ENCODE assay signal across 8 cellular contexts in the genomic region with DNA sequence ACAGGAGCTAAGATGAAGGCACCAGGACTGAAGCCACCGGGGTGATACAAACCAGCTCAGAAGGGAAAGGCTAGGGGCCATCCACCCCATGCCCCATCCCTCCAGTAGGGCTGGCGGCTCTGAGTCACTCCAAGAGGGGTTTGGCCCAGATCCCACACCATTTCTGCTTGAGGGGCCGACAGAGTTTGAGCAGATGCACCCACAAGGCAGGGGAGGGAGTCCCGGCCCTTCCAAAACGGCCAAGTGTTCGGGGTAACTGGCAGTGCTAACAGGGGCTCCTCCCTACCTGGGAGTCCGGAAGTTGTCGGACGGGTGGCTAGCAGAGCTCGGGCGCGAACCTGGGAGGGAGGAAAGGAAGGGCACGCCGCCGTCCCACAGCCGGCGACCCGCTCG. TPM values are rescaled to one million over a fixed set of nuclear protein-coding genes. Genes with fewer than 3 reads are reported as not detected.
A peak's percentile ranks its signal among the peaks of the same experiment; 100 is the strongest.
DNase-seq lines count a peak whose midpoint lies in the region; ATAC-seq and TF ChIP-seq lines count a peak whose summit lies in the region.

No MANE protein-coding gene starts in this region.

- no peaks in the 10 kb centered on the region for H3K27me3 Mint-ChIP-seq in CD8-positive, alpha-beta T cell (ENCODE audit: low read depth)

- no peak overlapping the region for H3K23ac ChIP-seq in trophoblast cell (ENCODE audit: low read length)

- no peaks in the 10 kb centered on the region for H3K27me3 ChIP-seq in CD8-positive, alpha-beta T cell (ENCODE audit: insufficient read depth, low read length)
- no peaks in the 10 kb centered on the region for H3K27me3 ChIP-seq in HL-60 (ENCODE audit: insufficient read depth, poor library complexity, severe bottlenecking)
- no peaks in the 10 kb centered on the region for H3K27me3 ChIP-seq in foreskin keratinocyte
- no peaks in the 10 kb centered on the region for H3K27me3 ChIP-seq in trophoblast cell (ENCODE audit: insufficient read depth, low read length)

- POLR2A ChIA-PET in CD8-positive, alpha-beta T cell (lab: Charles Lee): interaction anchor here (0.8 to 3.6 kb wide), 19 partner anchors 12 to 518 kb away, joined by 3 to 27 read pairs (median 5); a partner anchor contains a TSS

- peak overlapping the region; percentile 84 for H3K4me3 Mint-ChIP-seq in CD8-positive, alpha-beta T cell

- peaks cover 28% of the 10 kb centered on the region for H3K4me1 Mint-ChIP-seq in CD8-positive, alpha-beta T cell (ENCODE audit: low read depth)

- no peaks in the 10 kb centered on the region for H3K9me3 ChIP-seq in CD8-positive, alpha-beta T cell (ENCODE audit: low read length)
- H3K9me3 ChIP-seq in trophoblast cell (ENCODE audit: insufficient read depth, low read depth, low read length): peaks cover 1% of the 10 kb centered on the region

- H3K4me3 ChIP-seq in CD8-positive, alpha-beta T cell (ENCODE audit: low read depth, low read length): peak overlapping the region; percentile 60
- peak overlapping the region; percentile 54 for H3K4me3 ChIP-seq in HL-60 (replicated peaks; ENCODE audit: insufficient read depth, low read length)
- peak overlapping the region; percentile 68 for H3K4me3 ChIP-seq in trophoblast cell (ENCODE audit: low read depth, low read length)

- peak in 4 of 7 experiments; percentile 15 to 43 (median 28) for DNase-seq in CD8-positive, alpha-beta T cell
- peak; percentile 13 to 24 for DNase-seq in HL-60 (ENCODE audit: low read depth in 1 of 2, low spot score in 1 of 2)
- DNase-seq in activated CD8-positive, alpha-beta memory T cell treated with anti-CD3 and anti-CD28 coated beads, Interleukin-2, amount 50 U/mL, for 48 hours: peak; percentile 62
- peak in 1 of 2 donors; percentile 23 for DNase-seq in foreskin keratinocyte
- peak in 1 of 2 donors; percentile 13 for DNase-seq in trophoblast cell
- DNase-seq in GF-D8 (lab: John Stamatoyannopoulos, UW): no peak
- DNase-seq in NCI-H2029 treated with DMSO at 0.1 percent for 48 hours (lab: John Stamatoyannopoulos, UW): no peak

- no peak overlapping the region for H2BK12ac ChIP-seq in trophoblast cell (ENCODE audit: low read length)

- H3K4me1 ChIP-seq in CD8-positive, alpha-beta T cell (ENCODE audit: insufficient read depth, low read length): peaks cover 24% of the 10 kb centered on the region
- H3K4me1 ChIP-seq in foreskin keratinocyte: no peaks in the 10 kb centered on the region
- peaks cover 20 to 22% of the 10 kb centered on the region in 2 experiments for H3K4me1 ChIP-seq in trophoblast cell (ENCODE audit: control insufficient read depth in 1 of 2, insufficient read depth in 2 of 2, low read length in 2 of 2)

- H3K27ac Mint-ChIP-seq in CD8-positive, alpha-beta T cell: peak overlapping the region; percentile 94

- H3K36me3 Mint-ChIP-seq in CD8-positive, alpha-beta T cell: peaks cover 11% of the 10 kb centered on the region

- no peak for TF ChIP-seq CTCF in CD8-positive, alpha-beta T cell (IDR thresholded peaks at IDR 0.05)
- TF ChIP-seq CTCF in HL-60 (IDR thresholded peaks at IDR 0.05; ENCODE audit: insufficient read depth, low read length): no peak
- TF ChIP-seq CTCF in foreskin keratinocyte (conservative IDR thresholded peaks at IDR 0.05): no peak

- H3K79me2 ChIP-seq in trophoblast cell (ENCODE audit: control insufficient read depth, insufficient read depth, low read length, poor library complexity): peaks cover 16% of the 10 kb centered on the region

- H3K18ac ChIP-seq in trophoblast cell (ENCODE audit: low read length): peak overlapping the region; percentile 32

- peak overlapping the region; percentile 79 for H3K9ac ChIP-seq in trophoblast cell (ENCODE audit: low read length)

- H3K9me3 Mint-ChIP-seq in CD8-positive, alpha-beta T cell: no peaks in the 10 kb centered on the region

- peak overlapping the region; percentile 34 for H3K4ac ChIP-seq in trophoblast cell (ENCODE audit: low read depth, low read length)

- H3K36me3 ChIP-seq in CD8-positive, alpha-beta T cell (ENCODE audit: insufficient read depth, low read length): no peaks in the 10 kb centered on the region
- peaks cover 21 to 22% of the 10 kb centered on the region in 2 experiments for H3K36me3 ChIP-seq in trophoblast cell (ENCODE audit: control insufficient read depth in 1 of 2, insufficient read depth in 2 of 2, low read length in 2 of 2)

- no peak overlapping the region for H2AFZ ChIP-seq in trophoblast cell (ENCODE audit: insufficient read depth, low read length, poor library complexity)

- peak overlapping the region; percentile 78 for H2BK5ac ChIP-seq in trophoblast cell (ENCODE audit: low read depth, low read length, poor library complexity)

- peaks cover 17% of the 10 kb centered on the region for H3K79me1 ChIP-seq in trophoblast cell (ENCODE audit: low read length)

- intact Hi-C loops in CD8-positive, alpha-beta T cell (cut with DNase I, micrococcal nuclease): loop anchor here (1.0 to 2.0 kb wide), 5 partner anchors 11 to 57 kb away; a partner anchor contains a TSS

- peak overlapping the region; percentile 84 for H3K27ac ChIP-seq in CD8-positive, alpha-beta T cell (ENCODE audit: low read depth, low read length)
- H3K27ac ChIP-seq in HL-60 (replicated peaks) (peak overlapping the region; percentile 56), foreskin keratinocyte (peak overlapping the region; percentile 71), trophoblast cell (ENCODE audit: low read depth, low read length) (peak overlapping the region; percentile 78)

- peak overlapping the region; percentile 18 for H2BK120ac ChIP-seq in trophoblast cell (ENCODE audit: insufficient read depth, low read length, poor library complexity)

- H4K8ac ChIP-seq in trophoblast cell (ENCODE audit: low read depth, low read length): peak overlapping the region; percentile 58

- H4K12ac ChIP-seq in trophoblast cell (ENCODE audit: low read depth, low read length): peak overlapping the region; percentile 59

- H4K91ac ChIP-seq in trophoblast cell (ENCODE audit: low read depth, low read length): peak overlapping the region; percentile 92

- CTCF ChIA-PET in CD8-positive, alpha-beta T cell (lab: Charles Lee): interaction anchor here (1.9 kb wide), 1 partner anchor 44 kb away, joined by 5 read pairs; no protein-coding TSS in a partner anchor

- WGBS in trophoblast cell (ENCODE audit: extremely low coverage, insufficient coverage, insufficient read length): no CpG with 5 or more reads among the region's 19 CpGs

- H2AK5ac ChIP-seq in trophoblast cell (ENCODE audit: low read length): peak overlapping the region; percentile 28

- peak; percentile 3 for ATAC-seq in CD8-positive, alpha-beta T cell
- ATAC-seq in GM19455 (IDR thresholded peaks at IDR 0.05; ENCODE audit: unreplicated experiment) (peak; percentile 29), foreskin keratinocyte (peak; percentile 37)

- peak overlapping the region; percentile 87 for H3K4me2 ChIP-seq in trophoblast cell (ENCODE audit: low read length)

- peak overlapping the region; percentile 36 for H3K14ac ChIP-seq in trophoblast cell (ENCODE audit: low read length)

RNA-seq across cellular contexts. Expression of a gene that starts 0.4 kb away (rescaled TPM):
- total RNA-seq in CD8-positive, alpha-beta T cell: 10 to 100 TPM; 22.3 to 23.0 TPM
- total RNA-seq in foreskin keratinocyte: 22.3 and 24.0 TPM in 2 replicates
- polyA plus RNA-seq in foreskin keratinocyte: 23.4 and 25.2 TPM in 2 replicates
- 32.8 and 34.6 TPM in 2 replicates for polyA plus RNA-seq in trophoblast cell (2013)

RNA-seq across cellular contexts. Expression of a gene that starts 3.6 kb away (rescaled TPM):
- total RNA-seq in CD8-positive, alpha-beta T cell: 1 to 10 TPM; 3.1 to 6.4 TPM
- total RNA-seq in foreskin keratinocyte: 42.1 and 44.9 TPM in 2 replicates
- polyA plus RNA-seq in foreskin keratinocyte: 36.2 and 38.2 TPM in 2 replicates
- polyA plus RNA-seq in trophoblast cell (2013): 19.4 and 19.6 TPM in 2 replicates

RNA-seq across cellular contexts. Expression of a gene that starts 10.9 kb away (rescaled TPM):
- total RNA-seq in CD8-positive, alpha-beta T cell: 1 to 10 TPM; 6.3 to 6.6 TPM
- 18.5 and 19.5 TPM in 2 replicates for total RNA-seq in foreskin keratinocyte
- polyA plus RNA-seq in foreskin keratinocyte: 25.2 and 31.8 TPM in 2 replicates
- 20.9 and 21.3 TPM in 2 replicates for polyA plus RNA-seq in trophoblast cell (2013)

RNA-seq across cellular contexts. Expression of a gene that starts 26.0 kb away (rescaled TPM):
- 10 to 100 TPM; 37.7 to 41.7 TPM for total RNA-seq in CD8-positive, alpha-beta T cell
- 23.7 and 27.1 TPM in 2 replicates for total RNA-seq in foreskin keratinocyte
- polyA plus RNA-seq in foreskin keratinocyte: 31.9 and 36.8 TPM in 2 replicates
- polyA plus RNA-seq in trophoblast cell (2013): 28.5 and 29.0 TPM in 2 replicates

RNA-seq across cellular contexts. Expression of a gene that starts 31.9 kb away (rescaled TPM):
- 10 to 100 TPM; 46.7 to 52.1 TPM for total RNA-seq in CD8-positive, alpha-beta T cell
- 14.4 and 16.0 TPM in 2 replicates for total RNA-seq in foreskin keratinocyte
- polyA plus RNA-seq in foreskin keratinocyte: 10.1 and 11.9 TPM in 2 replicates
- polyA plus RNA-seq in trophoblast cell (2013): 43.5 and 48.7 TPM in 2 replicates

Comparison
In these comparisons a context has a peak if more than half of its experiments do, and no peak if none do; other contexts are left out.
1. DNase-seq: peak in CD8-positive, alpha-beta T cell (4 of 7), HL-60 (2 of 2) and activated CD8-positive, alpha-beta memory T cell treated with anti-CD3 and anti-CD28 coated beads, Interleukin-2, amount 50 U/mL, for 48 hours (single experiment); none in GF-D8 (single experiment) and NCI-H2029 treated with DMSO at 0.1 percent for 48 hours (single experiment).
2. Peak in every context shown above with its lines, with median percentiles within 50 percentile points of each other: ATAC-seq, H3K27ac ChIP-seq and H3K4me3 ChIP-seq.